In the genomic region with DNA sequence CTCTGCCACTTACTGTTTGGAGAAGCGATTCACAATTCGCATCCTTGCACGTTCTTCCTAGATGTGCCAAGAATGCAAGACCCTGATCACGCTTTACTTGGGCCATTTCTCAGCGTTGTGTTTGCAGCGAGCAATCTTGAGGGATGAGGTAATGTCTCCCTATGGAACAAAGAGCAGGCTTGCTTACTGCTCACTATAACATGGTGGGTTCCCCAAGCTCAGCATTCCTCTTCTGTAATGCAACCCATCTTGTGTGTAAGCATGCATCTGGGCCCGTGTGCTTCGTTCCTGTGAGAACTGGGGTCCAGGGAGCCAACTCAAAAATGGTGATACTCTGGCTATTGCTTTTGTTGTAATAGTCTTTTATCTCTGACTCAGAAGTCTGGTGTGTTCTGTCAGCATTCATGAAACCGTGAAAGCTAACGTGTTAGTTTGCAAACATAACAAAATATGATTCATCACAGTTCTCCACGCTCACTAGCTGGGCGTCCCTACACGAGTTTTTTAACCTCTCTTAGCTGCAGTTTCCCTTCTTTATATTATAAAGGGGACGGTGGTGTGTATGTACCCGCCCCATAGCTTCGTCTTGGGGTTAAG, we compare ENCODE assay signal across 8 cellular contexts. TPM values are rescaled to one million over a fixed set of nuclear protein-coding genes. Genes with fewer than 3 reads are reported as not detected.
A peak's percentile ranks its signal among the peaks of the same experiment; 100 is the strongest.
DNase-seq lines count a peak whose midpoint lies in the region; ATAC-seq and TF ChIP-seq lines count a peak whose summit lies in the region.

No MANE protein-coding gene starts in this region.

- intact Hi-C loops in MCF 10A (cut with micrococcal nuclease) (loop anchor here (2.0 kb wide), 2 partner anchors 71 to 541 kb away; no protein-coding TSS in a partner anchor), right lobe of liver (cut with DNase I) (no loop called here)

- no peaks in the 10 kb centered on the region for H3K27me3 Mint-ChIP-seq in MCF 10A (ENCODE audit: insufficient read depth, unreplicated experiment)

- H3K9me3 Mint-ChIP-seq in MCF 10A (ENCODE audit: unreplicated experiment): no peaks in the 10 kb centered on the region

- H3K27ac Mint-ChIP-seq in MCF 10A (ENCODE audit: low read depth, unreplicated experiment): peak overlapping the region; percentile 92

- TF ChIP-seq CTCF in 22Rv1 (IDR thresholded peaks at IDR 0.05) (no peak), MCF 10A (IDR thresholded peaks at IDR 0.05; ENCODE audit: unreplicated experiment) (no peak), right lobe of liver (IDR thresholded peaks at IDR 0.05) (no peak)

- H3K36me3 Mint-ChIP-seq in MCF 10A (ENCODE audit: insufficient read depth, unreplicated experiment): peaks cover 24% of the 10 kb centered on the region

- H3K4me1 Mint-ChIP-seq in MCF 10A (ENCODE audit: insufficient read depth, unreplicated experiment): peaks cover 7% of the 10 kb centered on the region

- H3K4me3 ChIP-seq in right lobe of liver (peak overlapping the region; percentile 72 to 91 (median 82)), stomach smooth muscle (ENCODE audit: low read length in 2 of 2) (peak overlapping the region; percentile 52 to 91)

- 25% methylated on average over 16 of the region's 16 CpGs for WGBS in right lobe of liver (ENCODE audit: insufficient coverage, low coverage, low lambda C conversion rate, missing lambda C conversion rate)

- H3K27me3 ChIP-seq in right lobe of liver (no peaks in the 10 kb centered on the region), stomach smooth muscle (ENCODE audit: control insufficient read depth in 1 of 2, insufficient read depth in 2 of 2, low read length in 2 of 2) (no peaks in the 10 kb centered on the region)

- H3K36me3 ChIP-seq in right lobe of liver (no peaks in the 10 kb centered on the region), stomach smooth muscle (ENCODE audit: control insufficient read depth in 2 of 2, insufficient read depth in 2 of 2, low read length in 2 of 2) (peaks cover 0 to 2% of the 10 kb centered on the region in 2 donors)

- peak overlapping the region; percentile 86 to 92 for H3K9ac ChIP-seq in stomach smooth muscle (ENCODE audit: low read length in 2 of 2)

- H3K9me3 ChIP-seq in right lobe of liver: no peaks in the 10 kb centered on the region
- no peaks in the 10 kb centered on the region for H3K9me3 ChIP-seq in stomach smooth muscle (ENCODE audit: control insufficient read depth in 2 of 2, low read length in 2 of 2)

- peaks cover 0 to 6% (median 0%) of the 10 kb centered on the region in 4 donors for H3K4me1 ChIP-seq in right lobe of liver
- H3K4me1 ChIP-seq in stomach smooth muscle (ENCODE audit: control insufficient read depth, insufficient read depth, low read length): peaks cover 17% of the 10 kb centered on the region

- DNase-seq in GM03348 (ENCODE audit: low spot score): peak; percentile 63
- DNase-seq in NCI-H526 treated with DMSO at 0.1 percent for 48 hours (lab: John Stamatoyannopoulos, UW): peak; percentile 42
- DNase-seq in MCF 10A (ENCODE audit: unreplicated experiment): peak; percentile 82
- DNase-seq in right lobe of liver: no peak
- DNase-seq in NCI-H2081 treated with DMSO at 0.1 percent for 48 hours (lab: John Stamatoyannopoulos, UW): no peak

- CTCF ChIA-PET in MCF 10A (lab: Yijun Ruan, JAX): interaction anchor here (0.5 to 8.4 kb wide), 15 partner anchors 17 to 728 kb away, joined by 3 to 146 read pairs (median 3); no protein-coding TSS in a partner anchor

- H3K4me3 Mint-ChIP-seq in MCF 10A (ENCODE audit: unreplicated experiment): peak overlapping the region; percentile 96

- peak; percentile 2 for ATAC-seq in HG02884 (IDR thresholded peaks at IDR 0.05; ENCODE audit: unreplicated experiment)
- peak in 1 of 4 donors; percentile 13 for ATAC-seq in right lobe of liver

- TF ChIP-seq POLR2A in right lobe of liver (IDR thresholded peaks at IDR 0.05): no peak

- peak overlapping the region; percentile 94 for H3K27ac ChIP-seq in 22Rv1
- H3K27ac ChIP-seq in right lobe of liver: peak overlapping the region; percentile 90 to 96 (median 94)
- peak overlapping the region; percentile 95 for H3K27ac ChIP-seq in stomach smooth muscle (ENCODE audit: low read length)

- BruUV-seq in MCF 10A (replicated peaks; lab: Mats Ljungman, UMichigan): no TSS peak

- POLR2A ChIA-PET in MCF 10A (lab: Yijun Ruan, JAX): interaction anchor here (0.6 to 4.4 kb wide), 56 partner anchors 10 to 936 kb away, joined by 3 to 51 read pairs (median 5); partner anchors contain the start of genes BCAR3, DNTTIP2, DR1 and FNBP1L

RNA-seq across cellular contexts. Expression of gene DNTTIP2, which starts 33.4 kb away (rescaled TPM):
- total RNA-seq in MCF 10A (2022) (78.1 and 96.5 TPM in 2 replicates), right lobe of liver (10 to 100 TPM; 15.0 to 27.0 (median 22.2) TPM)

Comparison
In these comparisons a context has a peak if more than half of its experiments do, and no peak if none do; other contexts are left out.
1. DNase-seq: peak in GM03348 (single experiment), NCI-H526 treated with DMSO at 0.1 percent for 48 hours (single experiment) and MCF 10A (single experiment); none in right lobe of liver (0 of 3) and NCI-H2081 treated with DMSO at 0.1 percent for 48 hours (single experiment).
2. Peak in every context shown above with its lines, with median percentiles within 50 percentile points of each other: H3K27ac ChIP-seq.